In the genomic region with DNA sequence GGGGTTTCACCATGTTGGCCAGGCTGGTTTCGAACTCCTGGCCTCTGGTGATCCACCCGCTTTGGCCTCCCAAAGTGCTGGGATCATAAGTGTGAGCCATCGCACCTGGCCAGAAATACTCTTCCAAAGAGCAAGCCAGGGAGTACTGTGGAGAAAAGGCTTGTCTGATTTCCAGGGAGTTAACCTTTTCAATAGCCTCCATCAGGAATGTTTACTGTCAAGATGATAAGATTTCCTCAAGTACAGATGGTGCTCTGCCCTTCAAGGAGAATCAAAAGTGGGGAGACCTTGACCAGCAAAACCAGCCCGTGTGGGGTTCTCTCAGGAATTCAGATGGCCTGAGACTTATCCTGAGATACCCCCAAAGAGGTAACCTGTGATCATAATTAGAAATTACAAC, we compare ENCODE assay signal across 14 cellular contexts.
A peak's percentile ranks its signal among the peaks of the same experiment; 100 is the strongest.
DNase-seq lines count a peak whose midpoint lies in the region; ATAC-seq and TF ChIP-seq lines count a peak whose summit lies in the region.
"Had no signal": no experiment of that assay in that cellular context is flagged by ENCODE, and none has a peak within 500 bp of the region (broad histone marks: within the 10 kb centered on the region; RNA-seq: fewer than 3 reads in every experiment).

No MANE protein-coding gene starts in this region.

- TF ChIP-seq CTCF in DND-41 (IDR thresholded peaks at IDR 0.05; ENCODE audit: borderline replicate concordance, extremely low read depth, low read length, poor library complexity, severe bottlenecking) (no peak), esophagus squamous epithelium (IDR thresholded peaks at IDR 0.05) (no peak)

- H3K27ac ChIP-seq in DND-41 (ENCODE audit: low read length): peak overlapping the region; percentile 18; the same call in 1 of the 2 replicates
- peak overlapping the region in 3 of 4 donors; percentile 22 to 67 (median 42) for H3K27ac ChIP-seq in esophagus squamous epithelium

- H3K4me3 Mint-ChIP-seq in stimulated activated memory B cell treated with anti-CD40 and anti-IgM and Interleukin-4, amounts not matched to agents 10 μg/mL and 1 μg/mL and 100 μg/mL, for 72 hours: no peak overlapping the region
- H3K4me3 Mint-ChIP-seq: activated CD8-positive, alpha-beta T cell treated with anti-CD3 and anti-CD28 coated beads, Interleukin-2, amount 10 ng/mL, durations not matched to agents 7 days and 5 days; central memory CD8-positive, alpha-beta T cell; effector memory CD8-positive, alpha-beta T cell; T-helper 1 cell treated with Interleukin-12 subunit alpha and Interleukin-12 subunit beta and Interleukin-4 antibody, amounts not matched to agents 30 μg/mL and 1 μg/mL, for 36 hours had no signal

- no peak overlapping the region for H3K4me3 ChIP-seq in DND-41 (ENCODE audit: low read depth in 1 of 2, low read length in 2 of 2)
- no peak overlapping the region for H3K4me3 ChIP-seq in esophagus squamous epithelium

- ATAC-seq in DND-41 (ENCODE audit: insufficient read depth, low read depth): no peak
- no peak for ATAC-seq in stimulated activated memory B cell treated with anti-CD40 and anti-IgM and Interleukin-4, amounts not matched to agents 10 μg/mL and 1 μg/mL and 100 μg/mL, for 72 hours

- no peak overlapping the region for H3K9ac ChIP-seq in DND-41 (ENCODE audit: low read depth, low read length)

- peaks cover 77% of the 10 kb centered on the region for H3K4me1 Mint-ChIP-seq in stimulated activated memory B cell treated with anti-CD40 and anti-IgM and Interleukin-4, amounts not matched to agents 10 μg/mL and 1 μg/mL and 100 μg/mL, for 72 hours

- no peaks in the 10 kb centered on the region for H4K20me1 ChIP-seq in DND-41 (ENCODE audit: insufficient read depth, low read length)

- H3K27me3 ChIP-seq in DND-41 (ENCODE audit: insufficient read depth, low read length, poor library complexity) (no peaks in the 10 kb centered on the region), esophagus squamous epithelium (no peaks in the 10 kb centered on the region)

- H3K4me2 ChIP-seq in DND-41 (ENCODE audit: insufficient read depth, low read length): no peak overlapping the region

- TF ChIP-seq POLR2A in esophagus squamous epithelium (IDR thresholded peaks at IDR 0.05): no peak

- H3K27ac Mint-ChIP-seq in stimulated activated memory B cell treated with anti-CD40 and anti-IgM and Interleukin-4, amounts not matched to agents 10 μg/mL and 1 μg/mL and 100 μg/mL, for 72 hours: peak overlapping the region; percentile 51
- H3K27ac Mint-ChIP-seq: activated CD8-positive, alpha-beta T cell treated with anti-CD3 and anti-CD28 coated beads, Interleukin-2, amount 10 ng/mL, durations not matched to agents 7 days and 5 days; effector memory CD8-positive, alpha-beta T cell; T-helper 1 cell treated with Interleukin-12 subunit alpha and Interleukin-12 subunit beta and Interleukin-4 antibody, amounts not matched to agents 30 μg/mL and 1 μg/mL, for 36 hours had no signal

- no peaks in the 10 kb centered on the region for H3K27me3 Mint-ChIP-seq in stimulated activated memory B cell treated with anti-CD40 and anti-IgM and Interleukin-4, amounts not matched to agents 10 μg/mL and 1 μg/mL and 100 μg/mL, for 72 hours
- H3K27me3 Mint-ChIP-seq: central memory CD8-positive, alpha-beta T cell; effector memory CD8-positive, alpha-beta T cell had no signal

- 100% methylated on average over 1 to 2 of the region's 4 CpGs for WGBS in esophagus squamous epithelium, 2 donors

- H3K9me3 Mint-ChIP-seq in stimulated activated memory B cell treated with anti-CD40 and anti-IgM and Interleukin-4, amounts not matched to agents 10 μg/mL and 1 μg/mL and 100 μg/mL, for 72 hours: no peaks in the 10 kb centered on the region
- H3K9me3 Mint-ChIP-seq: central memory CD8-positive, alpha-beta T cell; effector memory CD8-positive, alpha-beta T cell; T-helper 1 cell treated with Interleukin-12 subunit alpha and Interleukin-12 subunit beta and Interleukin-4 antibody, amounts not matched to agents 30 μg/mL and 1 μg/mL, for 36 hours had no signal

- H3K9me3 ChIP-seq in DND-41 (ENCODE audit: insufficient read depth, low read length, severe bottlenecking): no peaks in the 10 kb centered on the region
- H3K9me3 ChIP-seq in esophagus squamous epithelium: no peaks in the 10 kb centered on the region

- intact Hi-C loops in esophagus squamous epithelium (cut with DNase I): no loop called here

- H3K36me3 ChIP-seq in DND-41 (ENCODE audit: insufficient read depth, low read length) (no peaks in the 10 kb centered on the region), esophagus squamous epithelium (no peaks in the 10 kb centered on the region)

- H3K36me3 Mint-ChIP-seq in stimulated activated memory B cell treated with anti-CD40 and anti-IgM and Interleukin-4, amounts not matched to agents 10 μg/mL and 1 μg/mL and 100 μg/mL, for 72 hours: no peaks in the 10 kb centered on the region

- H3K79me2 ChIP-seq in DND-41 (ENCODE audit: insufficient read depth, low read length): no peaks in the 10 kb centered on the region

- H2AFZ ChIP-seq in DND-41 (ENCODE audit: low read depth, low read length): 0 out of 2 replicates have a peak overlapping the region, but pooled peaks have one; percentile 10

- H3K4me1 ChIP-seq in DND-41 (ENCODE audit: insufficient read depth, low read length): peaks cover 47% of the 10 kb centered on the region
- H3K4me1 ChIP-seq in esophagus squamous epithelium: peaks cover 26 to 83% (median 45%) of the 10 kb centered on the region in 3 donors

- DNase-seq in DND-41: no peak
- DNase-seq in NCI-H69 (lab: John Stamatoyannopoulos, UW): peak; percentile 63
- no peak for DNase-seq in esophagus squamous epithelium (lab: John Stamatoyannopoulos, UW)
- no peak for DNase-seq in stimulated activated CD4-positive, alpha-beta T cell treated with anti-CD3 and anti-CD28 coated beads, Interleukin-1b, Interleukin-23, amount 100 ng/mL, for 48 hours
- no peak for DNase-seq in HPDE6-E6E7 (ENCODE audit: extremely low spot score)
- DNase-seq in activated CD4-positive, alpha-beta T cell treated with anti-CD3 and anti-CD28 coated beads for 1 hour: no peak
- DNase-seq in HCEC 1CT: no peak
- DNase-seq: effector memory CD8-positive, alpha-beta T cell; hypothalamus; Right ventricle myocardium superior had no signal
